ENCODE assay signal across 15 cellular contexts in genomic region chr14:35051796-35052195, GRCh38. TPM values are rescaled to one million over a fixed set of nuclear protein-coding genes. Genes with fewer than 3 reads are reported as not detected.
DNase-seq lines count a peak whose midpoint lies in the region; ATAC-seq and TF ChIP-seq lines count a peak whose summit lies in the region.
"Had no signal": no experiment of that assay in that cellular context is flagged by ENCODE, and none has a peak within 500 bp of the region (broad histone marks: within the 10 kb centered on the region; RNA-seq: fewer than 3 reads in every experiment).

No MANE protein-coding gene starts in this region.

- peaks cover 7 to 65% (median 45%) of the 10 kb centered on the region in 4 donors for H3K4me1 ChIP-seq in transverse colon

- no peak for TF ChIP-seq POLR2A in transverse colon (IDR thresholded peaks at IDR 0.05)

- no peak overlapping the region for H3K4me3 ChIP-seq in transverse colon
- H3K4me3 ChIP-seq: left ventricle myocardium inferior, suprapubic skin had no signal

- TF ChIP-seq EP300 in transverse colon (IDR thresholded peaks at IDR 0.05; ENCODE audit: low read depth), result no peak

- WGBS in transverse colon (ENCODE audit: low coverage in 1 of 2), 2 donors, result 42 to 64% methylated on average over 1 of the region's 1 CpG

- TF ChIP-seq CTCF in transverse colon (IDR thresholded peaks at IDR 0.05), result no peak

- no peaks in the 10 kb centered on the region for H3K27me3 ChIP-seq in transverse colon
- H3K27me3 ChIP-seq: suprapubic skin had no signal

- peak overlapping the region; percentile 71 to 100 (median 98) for H3K27ac ChIP-seq in transverse colon
- H3K27ac ChIP-seq: suprapubic skin had no signal

- ATAC-seq in GM21619 (IDR thresholded peaks at IDR 0.05; ENCODE audit: unreplicated experiment) (no peak), GM18907 (IDR thresholded peaks at IDR 0.05; ENCODE audit: unreplicated experiment) (no peak)
- ATAC-seq: naive thymus-derived CD8-positive, alpha-beta T cell had no signal

- intact Hi-C loops in transverse colon (cut with DNase I; ENCODE audit: low total_unique reads), result no loop called here

- DNase-seq in M059J (ENCODE audit: low read depth) (peak; percentile 11), astrocyte of the hippocampus (ENCODE audit: low read depth, low spot score) (peak; percentile 69), iris pigment epithelial cell (ENCODE audit: low read depth) (peak; percentile 89), transverse colon (no peak), SKM-1 treated with dmso at 0.1 percent for 144 hours (lab: John Stamatoyannopoulos, UW; ENCODE audit: unreplicated experiment) (no peak)
- DNase-seq: erythroblast; KBM-7; left ventricle myocardium inferior; naive thymus-derived CD8-positive, alpha-beta T cell; NCI-H1417 treated with DMSO at 0.1 percent for 48 hours; NCI-H345; stimulated activated CD4-positive, alpha-beta T cell treated with anti-CD3 and anti-CD28 coated beads, Interleukin-1b, Interleukin-23, amount 100 ng/mL, for 48 hours had no signal

- H3K9me3 ChIP-seq in transverse colon, result no peaks in the 10 kb centered on the region
- H3K9me3 ChIP-seq: left ventricle myocardium inferior, suprapubic skin had no signal

- peaks cover 0 to 28% (median 7%) of the 10 kb centered on the region in 4 donors for H3K36me3 ChIP-seq in transverse colon

- in situ Hi-C loops in transverse colon (cut with MboI; ENCODE audit: low pct_ligation_motif_present in 1 of 4, low pct_unique_long_range_greater_than_20kb in 1 of 4, low sequenced_read_pairs in 3 of 4), result no loop called here

RNA-seq across cellular contexts. Expression of gene FAM177A1, which starts 5.7 kb away (rescaled TPM):
- total RNA-seq in M059J (2014; rRNA removed; shearing (Covaris generic)), result 40.6 and 49.9 TPM in 2 replicates
- total RNA-seq in transverse colon, result 100 to 1,000 TPM in 2 of 4 donors, 10 to 100 TPM in 2; 35.4 to 166 (median 120) TPM

Comparison
In these comparisons a context has a peak if more than half of its experiments do, and no peak if none do; other contexts are left out.
1. DNase-seq: peak in M059J (single experiment), astrocyte of the hippocampus (single experiment) and iris pigment epithelial cell (single experiment); none in transverse colon (single experiment) and SKM-1 treated with dmso at 0.1 percent for 144 hours (single experiment).